Comparison of ENCODE assay signal across 20 cellular contexts in the genomic region with DNA sequence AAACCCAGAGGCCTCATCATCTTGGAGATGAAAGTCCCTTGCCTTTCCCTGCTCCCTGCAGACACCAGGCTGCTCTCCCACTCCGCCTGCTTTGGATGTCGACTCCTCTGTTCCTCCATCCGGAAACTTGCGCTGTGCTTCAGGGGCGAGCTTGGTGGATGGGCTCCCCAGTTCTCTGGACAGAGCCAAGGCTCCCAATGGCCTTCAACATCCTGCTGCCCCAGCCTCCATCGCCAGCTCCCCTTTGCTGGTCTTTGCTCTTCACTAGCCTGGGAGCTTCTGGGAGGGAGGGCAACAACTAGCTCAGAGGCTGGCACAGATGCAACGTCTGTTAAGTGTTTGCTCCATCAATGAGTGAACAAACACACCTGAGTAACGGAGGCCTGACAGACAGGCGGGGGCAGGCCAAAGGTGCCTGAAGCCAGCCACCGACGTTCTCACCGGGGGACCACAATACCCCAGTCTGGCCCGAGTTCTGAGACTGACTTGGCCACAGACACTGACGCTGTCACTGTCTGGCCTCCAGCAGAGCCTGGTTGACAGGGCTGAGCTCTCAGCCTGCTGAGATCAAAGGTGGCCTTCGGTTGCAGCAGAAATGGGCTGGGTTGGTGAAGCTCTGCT. TPM values are rescaled to one million over a fixed set of nuclear protein-coding genes. Genes with fewer than 3 reads are reported as not detected.
DNase-seq lines count a peak whose midpoint lies in the region; ATAC-seq and TF ChIP-seq lines count a peak whose summit lies in the region.
"Had no signal": no experiment of that assay in that cellular context is flagged by ENCODE, and none has a peak within 500 bp of the region (broad histone marks: within the 10 kb centered on the region; RNA-seq: fewer than 3 reads in every experiment).

No MANE protein-coding gene starts in this region.

- peaks cover 21% of the 10 kb centered on the region for H3K4me1 ChIP-seq in CD4-positive, alpha-beta memory T cell (ENCODE audit: insufficient read depth, low read length)
- H3K4me1 ChIP-seq in SK-N-SH (ENCODE audit: control insufficient read depth in 1 of 2, insufficient read depth in 2 of 2, low read depth in 1 of 2, low read length in 1 of 2), result no peaks in the 10 kb centered on the region
- H3K4me1 ChIP-seq: BE2C had no signal

- H3K27me3 Mint-ChIP-seq in CD4-positive, alpha-beta memory T cell, result peaks cover 1 to 2% of the 10 kb centered on the region in 2 donors
- no peaks in the 10 kb centered on the region for H3K27me3 Mint-ChIP-seq in brain
- peaks cover 0 to 3% (median 0%) of the 10 kb centered on the region in 5 donors for H3K27me3 Mint-ChIP-seq in naive thymus-derived CD8-positive, alpha-beta T cell

- no peak for DNase-seq in CD4-positive, alpha-beta memory T cell
- peak; percentile 37 for DNase-seq in DMS79 (lab: John Stamatoyannopoulos, UW)
- DNase-seq in naive thymus-derived CD8-positive, alpha-beta T cell, result peak in 3 of 10 donors; percentile 14 to 39 (median 17)
- DNase-seq in SK-N-SH, result no peak
- no peak for DNase-seq in NCI-H2081 treated with DMSO at 0.1 percent for 48 hours (lab: John Stamatoyannopoulos, UW)
- no peak for DNase-seq in stimulated activated CD4-positive, alpha-beta T cell treated with anti-CD3 and anti-CD28 coated beads, Interleukin-4, amount 100 ng/mL, for 1 hour
- DNase-seq: activated CD4-positive, CD25-positive, alpha-beta regulatory T cell; activated CD8-positive, alpha-beta memory T cell treated with anti-CD3 and anti-CD28 coated beads for 24 hours; BE2C; left cardiac atrium; NCI-H226; ovary; SIG-M5; stimulated activated CD4-positive, alpha-beta T cell treated with anti-CD3 and anti-CD28 coated beads, Interleukin-2, amount 100 ng/mL, for 24 hours had no signal

- peak overlapping the region in 4 of 7 donors; percentile 12 to 69 (median 36) for H3K27ac Mint-ChIP-seq in CD4-positive, alpha-beta memory T cell
- peak overlapping the region in 4 of 5 experiments; percentile 18 to 83 (median 53) for H3K27ac Mint-ChIP-seq in brain
- peak overlapping the region in 6 of 10 donors; percentile 47 to 88 (median 70) for H3K27ac Mint-ChIP-seq in naive thymus-derived CD8-positive, alpha-beta T cell
- H3K27ac Mint-ChIP-seq: activated T-helper 1 cell treated with anti-CD3 and anti-CD28 coated beads, Interleukin-12 subunit alpha, Interleukin-12 subunit beta, Interleukin-2, Interleukin-4 antibody, amounts not matched to agents 30 ng/mL and 10 ng/mL and 1 ng/mL, durations not matched to agents 14 hours and 24 hours and 36 hours; dendritic cell treated with granulocyte-macrophage colony-stimulating factor and Interleukin-4, amounts not matched to agents 40 ng/mL and 50 ng/mL, for 4 days had no signal

- no peaks in the 10 kb centered on the region for H3K9me2 ChIP-seq in SK-N-SH

- no peaks in the 10 kb centered on the region for H4K20me1 ChIP-seq in SK-N-SH (ENCODE audit: insufficient read depth)

- no peaks in the 10 kb centered on the region for H3K27me3 ChIP-seq in CD4-positive, alpha-beta memory T cell (ENCODE audit: insufficient read depth, low read length)
- H3K27me3 ChIP-seq in SK-N-SH (ENCODE audit: insufficient read depth), result no peaks in the 10 kb centered on the region
- H3K27me3 ChIP-seq: BE2C, ovary had no signal

- no peaks in the 10 kb centered on the region for H3K9me3 ChIP-seq in CD4-positive, alpha-beta memory T cell (ENCODE audit: control insufficient read depth in 1 of 2, low read length in 2 of 2)
- H3K9me3 ChIP-seq in SK-N-SH, result no peaks in the 10 kb centered on the region
- H3K9me3 ChIP-seq: mucosa of descending colon, ovary had no signal

- no peaks in the 10 kb centered on the region for H3K36me3 Mint-ChIP-seq in CD4-positive, alpha-beta memory T cell
- H3K36me3 Mint-ChIP-seq in brain, result peaks cover 88% of the 10 kb centered on the region
- H3K36me3 Mint-ChIP-seq in naive thymus-derived CD8-positive, alpha-beta T cell, result peaks cover 0 to 8% (median 6%) of the 10 kb centered on the region in 3 donors

- H2AFZ ChIP-seq in SK-N-SH (ENCODE audit: low read depth), result no peak overlapping the region

- no peak overlapping the region for H3K9ac ChIP-seq in SK-N-SH

- H3K4me3 ChIP-seq in CD4-positive, alpha-beta memory T cell (ENCODE audit: low read length in 2 of 2), result no peak overlapping the region
- no peak overlapping the region for H3K4me3 ChIP-seq in SK-N-SH (ENCODE audit: low read depth in 2 of 2, low read length in 1 of 2)
- H3K4me3 ChIP-seq: K562, mucosa of descending colon, ovary had no signal

- H3K4me1 Mint-ChIP-seq in CD4-positive, alpha-beta memory T cell, result peaks cover 10 to 43% (median 26%) of the 10 kb centered on the region in 4 donors
- peaks cover 16% of the 10 kb centered on the region for H3K4me1 Mint-ChIP-seq in brain
- H3K4me1 Mint-ChIP-seq in naive thymus-derived CD8-positive, alpha-beta T cell, result peaks cover 10 to 44% (median 38%) of the 10 kb centered on the region in 4 donors

- H3K36me3 ChIP-seq in CD4-positive, alpha-beta memory T cell (ENCODE audit: insufficient read depth, low read length), result no peaks in the 10 kb centered on the region
- no peaks in the 10 kb centered on the region for H3K36me3 ChIP-seq in SK-N-SH (replicated peaks in 1 of 2; ENCODE audit: control insufficient read depth in 1 of 2, insufficient read depth in 2 of 2, low read length in 1 of 2)
- H3K36me3 ChIP-seq: BE2C, ovary had no signal

- no peaks in the 10 kb centered on the region for H3K79me2 ChIP-seq in SK-N-SH (ENCODE audit: insufficient read depth)

- H3K4me2 ChIP-seq in SK-N-SH, result no peak overlapping the region

- TF ChIP-seq CTCF in brain (conservative IDR thresholded peaks at IDR 0.05), result no peak
- no peak for TF ChIP-seq CTCF in SK-N-SH (IDR thresholded peaks at IDR 0.05)

- 84% methylated on average over 10 of the region's 15 CpGs for WGBS in SK-N-SH (ENCODE audit: low lambda C conversion rate)

- POLR2A ChIA-PET in CD4-positive, alpha-beta memory T cell (lab: Charles Lee; ENCODE audit: partially characterized antibody), result no interaction called here
- POLR2A ChIA-PET in naive thymus-derived CD8-positive, alpha-beta T cell (lab: Charles Lee), result no interaction called here
- POLR2A ChIA-PET in SK-N-SH (lab: Yijun Ruan, JAX), result no interaction called here

- intact Hi-C loops in CD4-positive, alpha-beta memory T cell (cut with micrococcal nuclease), result no loop called here

- H3F3A ChIP-seq in SK-N-SH (replicated peaks; ENCODE audit: insufficient read depth), result no peaks in the 10 kb centered on the region

- no peak overlapping the region for H3K27ac ChIP-seq in CD4-positive, alpha-beta memory T cell (ENCODE audit: low read depth, low read length)
- no peak overlapping the region for H3K27ac ChIP-seq in SK-N-SH (ENCODE audit: low read depth in 2 of 2, low read length in 1 of 2)
- H3K27ac ChIP-seq: ovary had no signal

- H3K9me3 Mint-ChIP-seq in CD4-positive, alpha-beta memory T cell, result peaks cover 0 to 7% (median 4%) of the 10 kb centered on the region in 8 donors
- H3K9me3 Mint-ChIP-seq in brain, result peaks cover 7 to 27% (median 11%) of the 10 kb centered on the region in 5 experiments
- peaks cover 0 to 13% (median 4%) of the 10 kb centered on the region in 9 donors for H3K9me3 Mint-ChIP-seq in naive thymus-derived CD8-positive, alpha-beta T cell

- no peak overlapping the region for H3K4me3 Mint-ChIP-seq in CD4-positive, alpha-beta memory T cell
- H3K4me3 Mint-ChIP-seq in brain, result no peak overlapping the region
- H3K4me3 Mint-ChIP-seq in naive thymus-derived CD8-positive, alpha-beta T cell, result peak overlapping the region in 2 of 10 donors; percentile 22 to 70
- H3K4me3 Mint-ChIP-seq: activated T-helper 1 cell treated with anti-CD3 and anti-CD28 coated beads, Interleukin-12 subunit alpha, Interleukin-12 subunit beta, Interleukin-2, Interleukin-4 antibody, amounts not matched to agents 30 ng/mL and 10 ng/mL and 1 ng/mL, durations not matched to agents 14 hours and 24 hours and 36 hours; dendritic cell treated with granulocyte-macrophage colony-stimulating factor and Interleukin-4, amounts not matched to agents 40 ng/mL and 50 ng/mL, for 4 days had no signal

- TF ChIP-seq EP300 in SK-N-SH (IDR thresholded peaks at IDR 0.05; ENCODE audit: borderline replicate concordance in 1 of 2, low read depth in 1 of 2, low read length in 1 of 2), result no peak

- no peak for TF ChIP-seq RAD21 in SK-N-SH (IDR thresholded peaks at IDR 0.05; ENCODE audit: low read length)

- no peak for ATAC-seq in naive thymus-derived CD8-positive, alpha-beta T cell
- ATAC-seq: K562, left cardiac atrium, mucosa of descending colon had no signal

- CTCF ChIA-PET in CD4-positive, alpha-beta memory T cell (lab: Charles Lee; ENCODE audit: partially characterized antibody), result interaction anchor here (1.1 to 2.9 kb wide), 3 partner anchors 13 to 20 kb away, joined by 3 to 17 read pairs (median 3); no protein-coding TSS in a partner anchor
- CTCF ChIA-PET in SK-N-SH (lab: Yijun Ruan, JAX), result interaction anchor here (1.0 to 1.1 kb wide), 3 partner anchors 20 to 38 kb away, joined by 3 to 4 read pairs (median 4); no protein-coding TSS in a partner anchor

TF ChIP-seq in SK-N-SH, 30 proteins besides CTCF, POLR2A, EP300 and RAD21:
- TF ChIP-seq YY1 (IDR thresholded peaks at IDR 0.05; ENCODE audit: low read depth) (no peak), JUND (IDR thresholded peaks at IDR 0.05) (no peak), SIN3A (IDR thresholded peaks at IDR 0.05; ENCODE audit: borderline replicate concordance, low read depth, low read length) (no peak), RFX5 (IDR thresholded peaks at IDR 0.05; ENCODE audit: low read length) (no peak), TEAD4 (IDR thresholded peaks at IDR 0.05; ENCODE audit: borderline replicate concordance, insufficient read depth) (no peak), TAF1 (IDR thresholded peaks at IDR 0.05; ENCODE audit: borderline replicate concordance, low read depth, low read length) (no peak)
- TF ChIP-seq, protein P1, sequence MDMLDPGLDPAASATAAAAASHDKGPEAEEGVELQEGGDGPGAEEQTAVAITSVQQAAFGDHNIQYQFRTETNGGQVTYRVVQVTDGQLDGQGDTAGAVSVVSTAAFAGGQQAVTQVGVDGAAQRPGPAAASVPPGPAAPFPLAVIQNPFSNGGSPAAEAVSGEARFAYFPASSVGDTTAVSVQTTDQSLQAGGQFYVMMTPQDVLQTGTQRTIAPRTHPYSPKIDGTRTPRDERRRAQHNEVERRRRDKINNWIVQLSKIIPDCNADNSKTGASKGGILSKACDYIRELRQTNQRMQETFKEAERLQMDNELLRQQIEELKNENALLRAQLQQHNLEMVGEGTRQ (IDR thresholded peaks at IDR 0.05; ENCODE audit: borderline replicate concordance, low read depth, low read length), result no peak

RNA-seq across cellular contexts. Expression of a gene that starts 39.0 kb away (rescaled TPM):
- not detected for total RNA-seq in CD4-positive, alpha-beta memory T cell
- polyA plus RNA-seq in CD4-positive, alpha-beta memory T cell, result not detected
- polyA plus RNA-seq in brain (ENCODE audit: insufficient read depth, low read depth, low replicate concordance) (57.8 TPM), SK-N-SH (2012; rRNA removed) (0.76 and 1.5 TPM in 2 replicates)
- total RNA-seq in naive thymus-derived CD8-positive, alpha-beta T cell, result not detected
- not detected for polyA plus RNA-seq in naive thymus-derived CD8-positive, alpha-beta T cell
- 0.76 and 1.3 TPM in 2 replicates for polyA plus RNA-seq in SK-N-SH (2012; cell fraction: cytosol; rRNA removed)
- polyA plus RNA-seq in SK-N-SH (2012; cell fraction: nucleus; rRNA removed), result 1.2 and 1.3 TPM in 2 replicates
- total RNA-seq: OCI-LY7 had no signal

Comparison
In these comparisons a context has a peak if more than half of its experiments do, and no peak if none do; other contexts are left out.
1. RNA of a gene that starts 39.0 kb away (polyA plus RNA-seq): 57.8 TPM in brain (single experiment); 0.76 to 1.5 TPM in SK-N-SH, not detected in CD4-positive, alpha-beta memory T cell and not detected in naive thymus-derived CD8-positive, alpha-beta T cell; every median in the first group is over 10 times any median in the second.
2. Peak in every context shown above with its lines, with median percentiles within 50 percentile points of each other: H3K27ac Mint-ChIP-seq.